In genomic region chr15:101489633-101490407, GRCh38 we compare ENCODE assay signal across 8 cellular contexts.
DNase-seq lines count a peak whose midpoint lies in the region; ATAC-seq and TF ChIP-seq lines count a peak whose summit lies in the region.

Gene PCSK6 (minus strand): TSS chr15:101489707. CDS start chr15:101489670, 37 bp downstream.

- H3K9me3 Mint-ChIP-seq in activated naive CD8-positive, alpha-beta T cell (ENCODE audit: low read depth): no peaks in the 10 kb centered on the region
- H3K9me3 Mint-ChIP-seq in stimulated activated naive B cell treated with anti-CD40 and anti-IgM and Interleukin-4, amounts not matched to agents 10 μg/mL and 1 μg/mL and 100 μg/mL, for 72 hours: no peaks in the 10 kb centered on the region

- no peak for TF ChIP-seq CTCF in brain microvascular endothelial cell (IDR thresholded peaks at IDR 0.05; ENCODE audit: low read depth, low read length, missing control alignments)

- H3K4me3 ChIP-seq in brain microvascular endothelial cell (ENCODE audit: low read depth, low read length): no peak within 1 kb of the TSS

- no peak within 1 kb of the TSS for H3K27ac Mint-ChIP-seq in activated naive CD8-positive, alpha-beta T cell
- H3K27ac Mint-ChIP-seq in stimulated activated naive B cell treated with anti-CD40 and anti-IgM and Interleukin-4, amounts not matched to agents 10 μg/mL and 1 μg/mL and 100 μg/mL, for 72 hours: no peak within 1 kb of the TSS

- no peaks in the 10 kb centered on the region for H3K36me3 Mint-ChIP-seq in activated naive CD8-positive, alpha-beta T cell
- H3K36me3 Mint-ChIP-seq in stimulated activated naive B cell treated with anti-CD40 and anti-IgM and Interleukin-4, amounts not matched to agents 10 μg/mL and 1 μg/mL and 100 μg/mL, for 72 hours: no peaks in the 10 kb centered on the region

- peaks cover 35% of the 10 kb centered on the region for H3K27me3 Mint-ChIP-seq in activated naive CD8-positive, alpha-beta T cell
- peaks cover 55 to 62% of the 10 kb centered on the region in 2 donors for H3K27me3 Mint-ChIP-seq in stimulated activated naive B cell treated with anti-CD40 and anti-IgM and Interleukin-4, amounts not matched to agents 10 μg/mL and 1 μg/mL and 100 μg/mL, for 72 hours

- in situ Hi-C loops in brain microvascular endothelial cell (cut with HindIII; ENCODE audit: low pct_ligation_motif_present, low sequenced_read_pairs): no loop called here

- peaks cover 11% of the 10 kb centered on the region for H3K27me3 ChIP-seq in brain microvascular endothelial cell (replicated peaks)

- peak; percentile 45 to 48 for ATAC-seq in stimulated activated naive B cell treated with anti-CD40 and anti-IgM and Interleukin-4, amounts not matched to agents 10 μg/mL and 1 μg/mL and 100 μg/mL, for 72 hours (replicated peaks)

- no peaks in the 10 kb centered on the region for H3K36me3 ChIP-seq in brain microvascular endothelial cell (replicated peaks)

- DNase-seq in activated CD4-positive, alpha-beta T cell treated with anti-CD3 and anti-CD28 coated beads for 48 hours: peak; percentile 24
- no peak for DNase-seq in activated CD4-positive, alpha-beta T cell treated with anti-CD3 and anti-CD28 coated beads, Interleukin-2, amount 50 U/mL, for 48 hours
- DNase-seq in iPS-NIHi7 (ENCODE audit: extremely low spot score) (peak; percentile 72), SIG-M5 (lab: John Stamatoyannopoulos, UW) (no peak), NCI-H226 (no peak), brain microvascular endothelial cell (no peak)
- no peak for DNase-seq in stimulated activated naive B cell treated with anti-CD40 and anti-IgM and Interleukin-4, amounts not matched to agents 10 μg/mL and 1 μg/mL and 100 μg/mL, for 72 hours

- peak within 1 kb of the TSS; percentile 70 for H3K4me3 Mint-ChIP-seq in activated naive CD8-positive, alpha-beta T cell
- H3K4me3 Mint-ChIP-seq in stimulated activated naive B cell treated with anti-CD40 and anti-IgM and Interleukin-4, amounts not matched to agents 10 μg/mL and 1 μg/mL and 100 μg/mL, for 72 hours: peak within 1 kb of the TSS in 1 of 2 donors; percentile 74

- no peak within 1 kb of the TSS for H3K27ac ChIP-seq in brain microvascular endothelial cell

- no peaks in the 10 kb centered on the region for H3K4me1 Mint-ChIP-seq in activated naive CD8-positive, alpha-beta T cell (ENCODE audit: low read depth)
- peaks cover 4 to 11% of the 10 kb centered on the region in 2 donors for H3K4me1 Mint-ChIP-seq in stimulated activated naive B cell treated with anti-CD40 and anti-IgM and Interleukin-4, amounts not matched to agents 10 μg/mL and 1 μg/mL and 100 μg/mL, for 72 hours

Comparison
In these comparisons a context has a peak if more than half of its experiments do, and no peak if none do; other contexts are left out.
1. DNase-seq: peak in activated CD4-positive, alpha-beta T cell treated with anti-CD3 and anti-CD28 coated beads for 48 hours (single experiment) and iPS-NIHi7 (single experiment); none in activated CD4-positive, alpha-beta T cell treated with anti-CD3 and anti-CD28 coated beads, Interleukin-2, amount 50 U/mL, for 48 hours (0 of 2), stimulated activated naive B cell treated with anti-CD40 and anti-IgM and Interleukin-4, amounts not matched to agents 10 μg/mL and 1 μg/mL and 100 μg/mL, for 72 hours (single experiment), SIG-M5 (single experiment), NCI-H226 (single experiment) and brain microvascular endothelial cell (single experiment).